1 cellular context compared by ENCODE assay signal in genomic region chr20:63048516-63049190, GRCh38.
TF ChIP-seq lines count a peak whose summit lies in the region.

No MANE protein-coding gene starts in this region.

TF ChIP-seq in H1, 55 proteins besides CTCF, POLR2A, EP300 and RAD21 (continued from another document):
- TF ChIP-seq EZH2 (IDR thresholded peaks at IDR 0.05; ENCODE audit: low read depth, low read length, severe bottlenecking), result no peak
- no peak for TF ChIP-seq SUZ12 (IDR thresholded peaks at IDR 0.05; ENCODE audit: low read length)
- no peak for TF ChIP-seq CBX8 (IDR thresholded peaks at IDR 0.05; ENCODE audit: borderline replicate concordance, low read depth, low read length)
- no peak for TF ChIP-seq JUND (IDR thresholded peaks at IDR 0.05; ENCODE audit: low read length)
- TF ChIP-seq RFX5 (IDR thresholded peaks at IDR 0.05; ENCODE audit: borderline replicate concordance, low read depth, low read length), result no peak
- TF ChIP-seq EGR1 (IDR thresholded peaks at IDR 0.05; ENCODE audit: borderline replicate concordance, low read depth, low read length), result no peak
- TF ChIP-seq YY1 (IDR thresholded peaks at IDR 0.05; ENCODE audit: low read depth, low read length), result no peak
- no peak for TF ChIP-seq SP2 (IDR thresholded peaks at IDR 0.05; ENCODE audit: low read length)
- TF ChIP-seq SRF (IDR thresholded peaks at IDR 0.05; ENCODE audit: low read depth, low read length), result no peak
